21 cellular contexts compared by ENCODE assay signal in genomic region chr16:28103516-28104170, GRCh38. TPM values are rescaled to one million over a fixed set of nuclear protein-coding genes. Genes with fewer than 3 reads are reported as not detected.
DNase-seq lines count a peak whose midpoint lies in the region; ATAC-seq and TF ChIP-seq lines count a peak whose summit lies in the region.
"Had no signal": no experiment of that assay in that cellular context is flagged by ENCODE, and none has a peak within 500 bp of the region (broad histone marks: within the 10 kb centered on the region; RNA-seq: fewer than 3 reads in every experiment).

No MANE protein-coding gene starts in this region.

- no peaks in the 10 kb centered on the region for H3F3A ChIP-seq in GM23338 (replicated peaks; ENCODE audit: low read depth)

- no peaks in the 10 kb centered on the region for H3K79me2 ChIP-seq in GM23338 (replicated peaks; ENCODE audit: insufficient read depth)

- H3K4me3 ChIP-seq in lower lobe of right lung (no peak overlapping the region), GM23338 (no peak overlapping the region)
- H3K4me3 ChIP-seq: MG63 had no signal

- peaks cover 17 to 29% of the 10 kb centered on the region in 2 donors for H3K36me3 Mint-ChIP-seq in activated T-cell treated with anti-CD3 and anti-CD28 coated beads, Interleukin-2, amount 50 U/mL, for 72 hours (ENCODE audit: insufficient read depth in 2 of 2)
- peaks cover 64% of the 10 kb centered on the region for H3K36me3 Mint-ChIP-seq in activated T-cell treated with anti-CD3 and anti-CD28 coated beads, Interleukin-2, amount 50 U/mL, for 4 hours (ENCODE audit: insufficient read depth)
- peaks cover 11% of the 10 kb centered on the region for H3K36me3 Mint-ChIP-seq in T-helper 17 cell (ENCODE audit: low read depth)
- H3K36me3 Mint-ChIP-seq in stimulated activated effector memory CD8-positive, alpha-beta T cell treated with anti-CD3 and anti-CD28 coated beads, Interleukin-12 subunit alpha, Interleukin-12 subunit beta, amount 100 ng/mL, for 72 hours = peaks cover 100% of the 10 kb centered on the region
- H3K36me3 Mint-ChIP-seq in GM23338 (ENCODE audit: low read depth) = peaks cover 87% of the 10 kb centered on the region

- no peak for TF ChIP-seq CTCF in lower lobe of right lung (IDR thresholded peaks at IDR 0.05)
- no peak for TF ChIP-seq CTCF in GM23338 (conservative IDR thresholded peaks at IDR 0.05; ENCODE audit: low read depth in 2 of 2)

- peaks cover 3% of the 10 kb centered on the region for H3K4me1 ChIP-seq in lower lobe of right lung
- H3K4me1 ChIP-seq in GM23338 (ENCODE audit: insufficient read depth) = no peaks in the 10 kb centered on the region

- H3K9me3 Mint-ChIP-seq in activated T-cell treated with anti-CD3 and anti-CD28 coated beads, Interleukin-2, amount 50 U/mL, for 72 hours = no peaks in the 10 kb centered on the region
- H3K9me3 Mint-ChIP-seq in activated T-cell treated with anti-CD3 and anti-CD28 coated beads, Interleukin-2, amount 50 U/mL, for 4 hours = no peaks in the 10 kb centered on the region
- H3K9me3 Mint-ChIP-seq in stimulated activated effector memory CD8-positive, alpha-beta T cell treated with anti-CD3 and anti-CD28 coated beads, Interleukin-12 subunit alpha, Interleukin-12 subunit beta, amount 100 ng/mL, for 72 hours = no peaks in the 10 kb centered on the region
- H3K9me3 Mint-ChIP-seq in GM23338 = no peaks in the 10 kb centered on the region
- H3K9me3 Mint-ChIP-seq: CD4-positive, alpha-beta memory T cell had no signal

- H3K4me3 Mint-ChIP-seq in activated T-cell treated with anti-CD3 and anti-CD28 coated beads, Interleukin-2, amount 50 U/mL, for 72 hours = no peak overlapping the region
- no peak overlapping the region for H3K4me3 Mint-ChIP-seq in activated T-cell treated with anti-CD3 and anti-CD28 coated beads, Interleukin-2, amount 50 U/mL, for 4 hours
- H3K4me3 Mint-ChIP-seq in T-helper 17 cell = peak overlapping the region; percentile 41
- H3K4me3 Mint-ChIP-seq in stimulated activated effector memory CD8-positive, alpha-beta T cell treated with anti-CD3 and anti-CD28 coated beads, Interleukin-12 subunit alpha, Interleukin-12 subunit beta, amount 100 ng/mL, for 72 hours = no peak overlapping the region
- H3K4me3 Mint-ChIP-seq in GM23338 = no peak overlapping the region
- H3K4me3 Mint-ChIP-seq: CD4-positive, alpha-beta memory T cell had no signal

- no peak overlapping the region for H3K4me2 ChIP-seq in GM23338

- H3K9me3 ChIP-seq in T-helper 17 cell (ENCODE audit: control insufficient read depth, low read length, poor library complexity, severe bottlenecking) = no peaks in the 10 kb centered on the region
- no peaks in the 10 kb centered on the region for H3K9me3 ChIP-seq in lower lobe of right lung
- H3K9me3 ChIP-seq: MG63 had no signal

- no peaks in the 10 kb centered on the region for H3K9me2 ChIP-seq in GM23338 (ENCODE audit: insufficient read depth)

- no peak overlapping the region for H3K27ac ChIP-seq in lower lobe of right lung
- no peak overlapping the region for H3K27ac ChIP-seq in GM23338 (ENCODE audit: low read depth)

- H3K27ac Mint-ChIP-seq in activated T-cell treated with anti-CD3 and anti-CD28 coated beads, Interleukin-2, amount 50 U/mL, for 72 hours = peak overlapping the region; percentile 51
- no peak overlapping the region for H3K27ac Mint-ChIP-seq in T-helper 17 cell
- H3K27ac Mint-ChIP-seq in stimulated activated effector memory CD8-positive, alpha-beta T cell treated with anti-CD3 and anti-CD28 coated beads, Interleukin-12 subunit alpha, Interleukin-12 subunit beta, amount 100 ng/mL, for 72 hours = peak overlapping the region; percentile 58
- no peak overlapping the region for H3K27ac Mint-ChIP-seq in GM23338

- H3K27me3 ChIP-seq in lower lobe of right lung (ENCODE audit: low read depth) = no peaks in the 10 kb centered on the region
- H3K27me3 ChIP-seq in GM23338 (ENCODE audit: insufficient read depth) = no peaks in the 10 kb centered on the region
- H3K27me3 ChIP-seq: MG63 had no signal

- H2AFZ ChIP-seq in GM23338 = no peak overlapping the region

- no peak for ATAC-seq in activated T-cell treated with anti-CD3 and anti-CD28 coated beads, Interleukin-2, amount 50 U/mL, for 72 hours (replicated peaks in 1 of 2)
- no peak for ATAC-seq in activated T-cell treated with anti-CD3 and anti-CD28 coated beads, Interleukin-2, amount 50 U/mL, for 4 hours
- ATAC-seq in T-helper 17 cell (no peak), lower lobe of right lung (no peak), GM23338 (no peak)
- no peak for ATAC-seq in stimulated activated effector memory CD8-positive, alpha-beta T cell treated with anti-CD3 and anti-CD28 coated beads, Interleukin-12 subunit alpha, Interleukin-12 subunit beta, amount 100 ng/mL, for 72 hours
- ATAC-seq: Right ventricle myocardium inferior had no signal

- DNase-seq in activated T-cell treated with anti-CD3 and anti-CD28 coated beads, Interleukin-2, amount 50 U/mL, for 72 hours = no peak
- no peak for DNase-seq in activated T-cell treated with anti-CD3 and anti-CD28 coated beads, Interleukin-2, amount 50 U/mL, for 4 hours
- DNase-seq in T-helper 17 cell (no peak), lower lobe of right lung (peak; percentile 31), MV-4-11 (lab: John Stamatoyannopoulos, UW) (no peak), GM23338 (ENCODE audit: low spot score) (no peak), NK-92 (lab: John Stamatoyannopoulos, UW; ENCODE audit: unreplicated experiment) (no peak)
- no peak for DNase-seq in stimulated activated effector memory CD8-positive, alpha-beta T cell treated with anti-CD3 and anti-CD28 coated beads, Interleukin-12 subunit alpha, Interleukin-12 subunit beta, amount 100 ng/mL, for 72 hours (ENCODE audit: low spot score in 2 of 2)
- DNase-seq: CD4-positive, alpha-beta memory T cell; GF-D8; HCEC 1CT; Kasumi-1; MG63; NCI-H1092 treated with DMSO at 0.1 percent for 48 hours; NCI-H2081; NCI-H2171 treated with DMSO at 0.1 percent for 48 hours; NCI-H446 treated with DMSO at 0.1 percent for 48 hours; NK-92 treated with Interleukin-12 subunit alpha and Interleukin-12 subunit beta, amount 100 ng/mL, for 24 hours had no signal

- intact Hi-C loops in lower lobe of right lung (cut with DNase I) = no loop called here

- no peaks in the 10 kb centered on the region for H3K27me3 Mint-ChIP-seq in activated T-cell treated with anti-CD3 and anti-CD28 coated beads, Interleukin-2, amount 50 U/mL, for 72 hours (ENCODE audit: low read depth)
- H3K27me3 Mint-ChIP-seq in activated T-cell treated with anti-CD3 and anti-CD28 coated beads, Interleukin-2, amount 50 U/mL, for 4 hours (ENCODE audit: low read depth) = no peaks in the 10 kb centered on the region
- H3K27me3 Mint-ChIP-seq in T-helper 17 cell (no peaks in the 10 kb centered on the region), GM23338 (ENCODE audit: insufficient read depth, low read depth, poor library complexity) (peaks cover 9% of the 10 kb centered on the region)
- H3K27me3 Mint-ChIP-seq: CD4-positive, alpha-beta memory T cell had no signal

- peaks cover 11% of the 10 kb centered on the region; the same call in 1 of the 2 replicates for H4K20me1 ChIP-seq in GM23338 (replicated peaks; ENCODE audit: insufficient read depth)

- H3K36me3 ChIP-seq in lower lobe of right lung (peaks cover 100% of the 10 kb centered on the region), GM23338 (ENCODE audit: insufficient read depth) (peaks cover 43% of the 10 kb centered on the region)

- no peaks in the 10 kb centered on the region for H3K4me1 Mint-ChIP-seq in activated T-cell treated with anti-CD3 and anti-CD28 coated beads, Interleukin-2, amount 50 U/mL, for 72 hours (ENCODE audit: low read depth)
- H3K4me1 Mint-ChIP-seq in activated T-cell treated with anti-CD3 and anti-CD28 coated beads, Interleukin-2, amount 50 U/mL, for 4 hours (ENCODE audit: low read depth) = no peaks in the 10 kb centered on the region
- no peaks in the 10 kb centered on the region for H3K4me1 Mint-ChIP-seq in T-helper 17 cell
- H3K4me1 Mint-ChIP-seq in stimulated activated effector memory CD8-positive, alpha-beta T cell treated with anti-CD3 and anti-CD28 coated beads, Interleukin-12 subunit alpha, Interleukin-12 subunit beta, amount 100 ng/mL, for 72 hours = no peaks in the 10 kb centered on the region
- H3K4me1 Mint-ChIP-seq in GM23338 = no peaks in the 10 kb centered on the region

TF ChIP-seq in GM23338, 12 proteins besides CTCF, POLR2A, EP300 and RAD21:
- TF ChIP-seq POLR2AphosphoS5 (IDR thresholded peaks at IDR 0.05; ENCODE audit: low read depth) = no peak
- no peak for TF ChIP-seq STAT1 (IDR thresholded peaks at IDR 0.05; ENCODE audit: unreplicated experiment)
- TF ChIP-seq CREB1 (CRISPR knock-in tag; IDR thresholded peaks at IDR 0.05; ENCODE audit: low read depth) = no peak
- no peak for TF ChIP-seq EZH2 (IDR thresholded peaks at IDR 0.05; ENCODE audit: low read depth, unreplicated experiment)
- TF ChIP-seq JUNB (IDR thresholded peaks at IDR 0.05; ENCODE audit: unreplicated experiment) = no peak
- TF ChIP-seq ETS1 (IDR thresholded peaks at IDR 0.05) = no peak
- no peak for TF ChIP-seq EZH2phosphoT487 (IDR thresholded peaks at IDR 0.05; ENCODE audit: unreplicated experiment)
- no peak for TF ChIP-seq ZNF331 (CRISPR knock-in tag; IDR thresholded peaks at IDR 0.05; ENCODE audit: low read depth)
TF ChIP-seq in GM23338: peak in this region for 0.

RNA-seq across cellular contexts. Expression of gene GSG1L, which starts 40.1 kb away (rescaled TPM):
- not detected for total RNA-seq in activated T-cell treated with anti-CD3 and anti-CD28 coated beads, Interleukin-2, amount 50 U/mL, for 72 hours
- total RNA-seq in activated T-cell treated with anti-CD3 and anti-CD28 coated beads, Interleukin-2, amount 50 U/mL, for 4 hours = not detected
- total RNA-seq in T-helper 17 cell (not detected), lower lobe of right lung (0.30 TPM)
- total RNA-seq in GM23338 (2014; rRNA removed; shearing (Covaris generic)) = 0.63 TPM in 1 of 2 replicates, not detected in the other
- 0.19 and 0.36 TPM in 2 replicates for polyA plus RNA-seq in GM23338 (2016; fragmentation: Nextera tagmentation; extraction: Ambion mirVana)
- total RNA-seq: CD4-positive, alpha-beta memory T cell; OCI-LY7 had no signal
- polyA plus RNA-seq: BJ had no signal

Comparison
In these comparisons a context has a peak if more than half of its experiments do, and no peak if none do; other contexts are left out.
1. H3K27ac Mint-ChIP-seq: peak in activated T-cell treated with anti-CD3 and anti-CD28 coated beads, Interleukin-2, amount 50 U/mL, for 72 hours (single experiment) and stimulated activated effector memory CD8-positive, alpha-beta T cell treated with anti-CD3 and anti-CD28 coated beads, Interleukin-12 subunit alpha, Interleukin-12 subunit beta, amount 100 ng/mL, for 72 hours (single experiment); none in T-helper 17 cell (single experiment) and GM23338 (single experiment).